In genomic region chr6:149840345-149841075, GRCh38 we compare ENCODE assay signal across 8 cellular contexts. TPM values are rescaled to one million over a fixed set of nuclear protein-coding genes. Genes with fewer than 3 reads are reported as not detected.
A peak's percentile ranks its signal among the peaks of the same experiment; 100 is the strongest.
DNase-seq lines count a peak whose midpoint lies in the region; ATAC-seq, FAIRE-seq and TF ChIP-seq lines count a peak whose summit lies in the region.

No MANE protein-coding gene starts in this region.

- H3K79me2 ChIP-seq in K562 (ENCODE audit: control insufficient read depth, insufficient read depth, low read length) = no peaks in the 10 kb centered on the region

- POLR2A ChIA-PET in K562 (lab: Yijun Ruan, JAX) = no interaction called here

- H3K9me1 ChIP-seq in K562 (ENCODE audit: control insufficient read depth, insufficient read depth, low read length) = no peaks in the 10 kb centered on the region

- TF ChIP-seq CTCF in GM12874 (IDR thresholded peaks at IDR 0.05; ENCODE audit: insufficient read depth, low read depth, low read length) (peak; percentile 73), K562 (IDR thresholded peaks at IDR 0.05 in 2 of 3, conservative IDR thresholded peaks at IDR 0.05 in 1 of 3; ENCODE audit: insufficient read depth in 2 of 3, low read depth in 1 of 3, low read length in 3 of 3) (peak; percentile 89 to 92 (median 91))

- H3K27me3 Mint-ChIP-seq in T-helper 17 cell = no peaks in the 10 kb centered on the region

- no peak for TF ChIP-seq POLR2A in K562 (conservative IDR thresholded peaks at IDR 0.05)

- WGBS in K562 (ENCODE audit: insufficient coverage, low coverage, missing lambda C conversion rate) = 18% methylated on average over 8 of the region's 8 CpGs

- no peak for TF ChIP-seq EP300 in K562 (IDR thresholded peaks at IDR 0.05; ENCODE audit: low read length)

- BruUV-seq in K562 (replicated peaks; lab: Mats Ljungman, UMichigan) = no TSS peak

- no peak overlapping the region for H3K27ac Mint-ChIP-seq in T-helper 17 cell

- H3K9me3 ChIP-seq in T-helper 17 cell (ENCODE audit: control insufficient read depth, low read length, poor library complexity, severe bottlenecking) (no peaks in the 10 kb centered on the region), K562 (replicated peaks; ENCODE audit: control insufficient read depth, insufficient read depth, low read depth, low read length) (no peaks in the 10 kb centered on the region)

- peaks cover 3% of the 10 kb centered on the region for H3K36me3 Mint-ChIP-seq in T-helper 17 cell (ENCODE audit: low read depth)

- no peaks in the 10 kb centered on the region for H3K4me1 ChIP-seq in K562 (replicated peaks in 1 of 2; ENCODE audit: control insufficient read depth in 2 of 2, insufficient read depth in 2 of 2, low read length in 2 of 2)

- no peak overlapping the region for H3K4me3 ChIP-seq in K562

- H3K4me1 Mint-ChIP-seq in T-helper 17 cell = no peaks in the 10 kb centered on the region

- in situ Hi-C loops in K562 (cut with MboI) = loop anchor here (5.0 kb wide), 1 partner anchor 82 kb away; the partner anchor contains the start of gene RAET1G

- no peak overlapping the region for H2AFZ ChIP-seq in K562 (ENCODE audit: low read depth, low read length)

- H3K27me3 ChIP-seq in K562 (ENCODE audit: control insufficient read depth in 2 of 2, insufficient read depth in 2 of 2, low read length in 2 of 2) = peaks cover 28 to 74% of the 10 kb centered on the region in 2 experiments

- H3K4me3 Mint-ChIP-seq in T-helper 17 cell = no peak overlapping the region

- no peak overlapping the region for H3K27ac ChIP-seq in K562 (ENCODE audit: extremely low read depth, low read depth, low read length)

- intact Hi-C loops in K562 (cut with micrococcal nuclease) = loop anchor here (1.0 to 5.0 kb wide), 4 partner anchors 24 to 177 kb away; partner anchors contain the start of genes LRP11 and RAET1E

- H3K4me2 ChIP-seq in K562 (ENCODE audit: insufficient read depth, low read length) = no peak overlapping the region

- CTCF ChIA-PET in K562 (lab: Yijun Ruan, JAX; ENCODE audit: low intra/inter-chr PET ratio) = interaction anchor here (0.6 to 2.6 kb wide), 6 partner anchors 23 to 121 kb away, joined by 3 to 15 read pairs (median 4); no protein-coding TSS in a partner anchor

- ATAC-seq in T-helper 17 cell (peak; percentile 61), K562 (peak; percentile 99), HG03342 (IDR thresholded peaks at IDR 0.05; ENCODE audit: unreplicated experiment) (no peak), GM18502 (IDR thresholded peaks at IDR 0.05; ENCODE audit: poor library complexity, unreplicated experiment) (no peak)

- no peak overlapping the region for H3K9ac ChIP-seq in K562 (ENCODE audit: insufficient read depth in 1 of 2, low read depth in 2 of 2, low read length in 2 of 2)

- H3K36me3 ChIP-seq in K562 (ENCODE audit: control insufficient read depth, insufficient read depth, low read length) = no peaks in the 10 kb centered on the region

- DNase-seq in NCI-H1092 (lab: John Stamatoyannopoulos, UW) (peak; percentile 90), T-helper 17 cell (peak in 1 of 3 donors; percentile 24), K562 (ENCODE audit: extremely low read depth in 1 of 4, low spot score in 3 of 4) (peak; percentile 69 to 88 (median 78)), inferior parietal cortex (ENCODE audit: extremely low spot score) (peak; percentile 55)
- peak; percentile 18 to 31 for DNase-seq in stimulated activated CD4-positive, alpha-beta T cell treated with anti-CD3 and anti-CD28 coated beads, Interleukin-4, amount 100 ng/mL, for 4 hours

- FAIRE-seq in K562 (lab: Jason Lieb, UNC) = peak; percentile 77

- peak; percentile 69 to 92 for TF ChIP-seq RAD21 in K562 (CRISPR knock-in tag; conservative IDR thresholded peaks at IDR 0.05 in 1 of 2, IDR thresholded peaks at IDR 0.05 in 1 of 2)

- H4K20me1 ChIP-seq in K562 (replicated peaks; ENCODE audit: control insufficient read depth, insufficient read depth, low read length) = 0 out of 2 replicates have a peak, but pooled peaks cover 5% of the 10 kb centered on the region

TF ChIP-seq in K562, 482 proteins besides CTCF, POLR2A, EP300 and RAD21 (continues in another document):
- TF ChIP-seq ZBTB43 (CRISPR knock-in tag; IDR thresholded peaks at IDR 0.05) (no peak), STAG1 (CRISPR knock-in tag; IDR thresholded peaks at IDR 0.05; ENCODE audit: borderline replicate concordance) (peak; percentile 66), ESRRB (CRISPR knock-in tag; IDR thresholded peaks at IDR 0.05; ENCODE audit: borderline replicate concordance) (no peak), ZNF639 (CRISPR knock-in tag; conservative IDR thresholded peaks at IDR 0.05 in 1 of 2, IDR thresholded peaks at IDR 0.05 in 1 of 2) (no peak), RCOR1 (IDR thresholded peaks at IDR 0.05; ENCODE audit: borderline replicate concordance in 1 of 2, low read depth in 2 of 2, low read length in 2 of 2) (peak in 1 of 2 experiments; percentile 81; a peak in 2 of 4 replicates), FUS (optimal IDR thresholded peaks at IDR 0.05; ENCODE audit: low read depth, low read length) (no peak), ATF7 (IDR thresholded peaks at IDR 0.05) (0 out of 2 replicates have a peak, but pooled peaks have one; percentile 33), GTF2A2 (tag; IDR thresholded peaks at IDR 0.05) (no peak), SMAD4 (CRISPR knock-in tag; conservative IDR thresholded peaks at IDR 0.05) (no peak), ZNF57 (CRISPR knock-in tag; IDR thresholded peaks at IDR 0.05) (no peak), KAT2B (IDR thresholded peaks at IDR 0.05; ENCODE audit: low read depth, low read length) (no peak), MECOM (CRISPR knock-in tag; IDR thresholded peaks at IDR 0.05) (peak; percentile 57; the same call in 1 of the 2 replicates), CHD1 (IDR thresholded peaks at IDR 0.05; ENCODE audit: low read length) (no peak), TARDBP (IDR thresholded peaks at IDR 0.05) (no peak), XRCC5 (IDR thresholded peaks at IDR 0.05; ENCODE audit: low read depth, low read length) (no peak)

RNA-seq across cellular contexts. Expression of gene LRP11, which starts 23.6 kb away (rescaled TPM):
- total RNA-seq in T-helper 17 cell = 1 to 10 TPM; 1.8 to 2.5 TPM
- 3.8 and 4.9 TPM in 2 replicates for total RNA-seq in K562 (2011; cell fraction: chromatin; rRNA removed; ENCODE audit: low replicate concordance)
- total RNA-seq in K562 (2011; cell fraction: nucleolus; rRNA removed) = 3.8 TPM in 2 replicates
- total RNA-seq in K562 (2011; cell fraction: nucleoplasm; rRNA removed) = 3.6 and 5.7 TPM in 2 replicates
- 2.2 and 4.6 TPM in 2 replicates for total RNA-seq in K562 (2014; rRNA removed)
- total RNA-seq in K562 (2014; rRNA removed; fragmentation: Illumina TruSeq; extraction: Trizol) = 2.7 and 3.5 TPM in 2 replicates
- 2.4 and 2.6 TPM in 2 replicates for total RNA-seq in K562 (2015; rRNA removed; fragmentation: Illumina TruSeq; extraction: Trizol)
- 2.9 and 3.6 TPM in 2 replicates for total RNA-seq in K562 (2021)
- 2.6 and 8.2 TPM in 2 replicates for polyA plus RNA-seq in K562 (2011; rRNA removed)
- 3.2 and 7.3 TPM in 2 replicates for polyA plus RNA-seq in K562 (2011; cell fraction: cytosol; rRNA removed)
- 1.8 and 5.8 TPM in 2 replicates for polyA plus RNA-seq in K562 (2011; cell fraction: nucleus; rRNA removed)
- 2.6 and 2.7 TPM in 2 replicates for polyA plus RNA-seq in K562 (2012)
- polyA plus RNA-seq in K562 (2014; fragmentation: Illumina TruSeq; extraction: Trizol) = 1.8 and 3.4 TPM in 2 replicates
- polyA plus RNA-seq in K562 (2014; fragmentation: Nextera tagmentation; extraction: Ambion mirVana) = under 1 TPM; 0.51 to 0.94 TPM
- polyA plus RNA-seq in K562 (2014; rRNA removed) = 2.0 and 2.1 TPM in 2 replicates
- 3.6 and 13.1 TPM in 2 replicates for polyA minus RNA-seq in K562 (2011; rRNA and poly(A)+ RNA removed)
- polyA minus RNA-seq in K562 (2011; cell fraction: cytosol; rRNA and poly(A)+ RNA removed) = 3.4 and 9.2 TPM in 2 replicates
- 2.2 and 5.2 TPM in 2 replicates for polyA minus RNA-seq in K562 (2011; cell fraction: nucleus; rRNA and poly(A)+ RNA removed)

RNA-seq across cellular contexts. Expression of gene RAET1E, which starts 57.4 kb away (rescaled TPM):
- total RNA-seq in T-helper 17 cell = under 1 TPM in 1 of 2 donors, not detected in 1; 0.55 TPM
- not detected in 2 replicates for total RNA-seq in K562 (2011; cell fraction: chromatin; rRNA removed; ENCODE audit: low replicate concordance)
- total RNA-seq in K562 (2011; cell fraction: nucleolus; rRNA removed) = not detected in 2 replicates
- total RNA-seq in K562 (2011; cell fraction: nucleoplasm; rRNA removed) = not detected in 2 replicates
- total RNA-seq in K562 (2014; rRNA removed) = not detected in 2 replicates
- total RNA-seq in K562 (2014; rRNA removed; fragmentation: Illumina TruSeq; extraction: Trizol) = not detected in 2 replicates
- not detected in 2 replicates for total RNA-seq in K562 (2015; rRNA removed; fragmentation: Illumina TruSeq; extraction: Trizol)
- not detected in 2 replicates for total RNA-seq in K562 (2021)
- polyA plus RNA-seq in K562 (2011; rRNA removed) = not detected in 2 replicates
- polyA plus RNA-seq in K562 (2011; cell fraction: cytosol; rRNA removed) = 0.01 and 0.18 TPM in 2 replicates
- 0.24 TPM in 1 of 2 replicates, not detected in the other for polyA plus RNA-seq in K562 (2011; cell fraction: nucleus; rRNA removed)
- not detected in 2 replicates for polyA plus RNA-seq in K562 (2012)
- not detected in 2 replicates for polyA plus RNA-seq in K562 (2014; fragmentation: Illumina TruSeq; extraction: Trizol)
- polyA plus RNA-seq in K562 (2014; fragmentation: Nextera tagmentation; extraction: Ambion mirVana) = not detected
- polyA plus RNA-seq in K562 (2014; rRNA removed) = not detected in 2 replicates
- polyA minus RNA-seq in K562 (2011; rRNA and poly(A)+ RNA removed) = not detected in 2 replicates
- not detected in 2 replicates for polyA minus RNA-seq in K562 (2011; cell fraction: cytosol; rRNA and poly(A)+ RNA removed)
- polyA minus RNA-seq in K562 (2011; cell fraction: nucleus; rRNA and poly(A)+ RNA removed) = 0.11 and 0.13 TPM in 2 replicates

Comparison
In these comparisons a context has a peak if more than half of its experiments do, and no peak if none do; other contexts are left out.
1. ATAC-seq: peak in T-helper 17 cell (single experiment) and K562 (single experiment); none in HG03342 (single experiment) and GM18502 (single experiment).